In genomic region chr12:110537605-110538409, GRCh38 we compare ENCODE assay signal across 1 cellular context.
TF ChIP-seq lines count a peak whose summit lies in the region.

No MANE protein-coding gene starts in this region.

TF ChIP-seq in GM12878, 131 proteins besides CTCF, POLR2A, EP300 and RAD21:
- no peak for TF ChIP-seq NR2C1 (IDR thresholded peaks at IDR 0.05)
- TF ChIP-seq PRDM15 (CRISPR knock-in tag; IDR thresholded peaks at IDR 0.05) = no peak
- no peak for TF ChIP-seq HDAC2 (IDR thresholded peaks at IDR 0.05)
- TF ChIP-seq SIX5 (IDR thresholded peaks at IDR 0.05; ENCODE audit: low read depth, low read length, severe bottlenecking) = no peak
- no peak for TF ChIP-seq NRF1 (conservative IDR thresholded peaks at IDR 0.05; ENCODE audit: low read depth, low read length)
- no peak for TF ChIP-seq ATF7 (IDR thresholded peaks at IDR 0.05; ENCODE audit: low read depth)
- no peak for TF ChIP-seq EGR1 (IDR thresholded peaks at IDR 0.05; ENCODE audit: borderline replicate concordance in 1 of 2, low read depth in 2 of 2, low read length in 2 of 2)
- no peak for TF ChIP-seq SREBF2 (IDR thresholded peaks at IDR 0.05; ENCODE audit: low read length)
- TF ChIP-seq RUNX3 (IDR thresholded peaks at IDR 0.05; ENCODE audit: low read length) = no peak
- TF ChIP-seq PAX8 (IDR thresholded peaks at IDR 0.05) = no peak
- no peak for TF ChIP-seq GATAD2B (conservative IDR thresholded peaks at IDR 0.05; ENCODE audit: low read depth)
- TF ChIP-seq ZBTB40 (IDR thresholded peaks at IDR 0.05; ENCODE audit: borderline replicate concordance) = no peak
- TF ChIP-seq BACH1 (IDR thresholded peaks at IDR 0.05; ENCODE audit: borderline replicate concordance) = no peak
- no peak for TF ChIP-seq KAT2A (conservative IDR thresholded peaks at IDR 0.05; ENCODE audit: control insufficient read depth, low read depth, low read length)
- TF ChIP-seq NFXL1 (IDR thresholded peaks at IDR 0.05; ENCODE audit: borderline replicate concordance) = no peak
- no peak for TF ChIP-seq TCF7 (IDR thresholded peaks at IDR 0.05; ENCODE audit: borderline replicate concordance)
- no peak for TF ChIP-seq SMC3 (IDR thresholded peaks at IDR 0.05; ENCODE audit: borderline replicate concordance, low read length)
- TF ChIP-seq SP1 (IDR thresholded peaks at IDR 0.05; ENCODE audit: low read depth, low read length) = no peak
- TF ChIP-seq, protein P1, sequence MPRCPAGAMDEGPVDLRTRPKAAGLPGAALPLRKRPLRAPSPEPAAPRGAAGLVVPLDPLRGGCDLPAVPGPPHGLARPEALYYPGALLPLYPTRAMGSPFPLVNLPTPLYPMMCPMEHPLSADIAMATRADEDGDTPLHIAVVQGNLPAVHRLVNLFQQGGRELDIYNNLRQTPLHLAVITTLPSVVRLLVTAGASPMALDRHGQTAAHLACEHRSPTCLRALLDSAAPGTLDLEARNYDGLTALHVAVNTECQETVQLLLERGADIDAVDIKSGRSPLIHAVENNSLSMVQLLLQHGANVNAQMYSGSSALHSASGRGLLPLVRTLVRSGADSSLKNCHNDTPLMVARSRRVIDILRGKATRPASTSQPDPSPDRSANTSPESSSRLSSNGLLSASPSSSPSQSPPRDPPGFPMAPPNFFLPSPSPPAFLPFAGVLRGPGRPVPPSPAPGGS (IDR thresholded peaks at IDR 0.05; ENCODE audit: borderline replicate concordance, insufficient read depth, low read depth, low read length, poor library complexity, severe bottlenecking) = no peak
- no peak for TF ChIP-seq JUND (IDR thresholded peaks at IDR 0.05; ENCODE audit: low read depth, low read length)
